Comparison of ENCODE assay signal across 2 cellular contexts in the genomic region with DNA sequence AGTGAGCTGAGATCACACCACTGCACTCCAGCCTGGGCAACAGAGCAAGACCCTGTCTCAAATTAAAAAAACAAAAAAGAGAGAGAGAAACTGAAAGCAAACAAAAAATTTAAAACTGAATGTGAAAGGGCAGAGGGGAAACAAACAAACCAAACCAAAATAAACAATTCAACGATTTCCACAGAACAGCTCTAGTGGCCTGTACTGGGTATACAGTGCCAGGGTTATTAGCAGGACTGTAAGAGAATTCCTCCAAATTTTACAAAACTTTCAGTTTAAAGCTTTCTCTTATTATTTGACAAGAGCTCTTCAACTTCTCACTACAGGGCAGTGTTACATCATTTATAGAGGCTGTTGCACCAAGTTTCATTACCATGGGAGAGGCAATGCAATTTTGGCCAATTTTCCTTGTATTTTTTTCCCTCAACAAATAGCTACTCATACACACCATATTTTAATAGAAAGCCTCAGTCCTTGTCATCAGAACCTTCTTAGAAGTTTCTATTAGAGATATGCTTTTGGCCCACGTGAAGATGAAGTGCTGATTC.
A peak's percentile ranks its signal among the peaks of the same experiment; 100 is the strongest.
TF ChIP-seq lines count a peak whose summit lies in the region.

No MANE protein-coding gene starts in this region.

TF ChIP-seq in HEK293, 187 proteins besides CTCF, POLR2A, EP300 and RAD21 (continued from another document):
- TF ChIP-seq, protein P1, sequence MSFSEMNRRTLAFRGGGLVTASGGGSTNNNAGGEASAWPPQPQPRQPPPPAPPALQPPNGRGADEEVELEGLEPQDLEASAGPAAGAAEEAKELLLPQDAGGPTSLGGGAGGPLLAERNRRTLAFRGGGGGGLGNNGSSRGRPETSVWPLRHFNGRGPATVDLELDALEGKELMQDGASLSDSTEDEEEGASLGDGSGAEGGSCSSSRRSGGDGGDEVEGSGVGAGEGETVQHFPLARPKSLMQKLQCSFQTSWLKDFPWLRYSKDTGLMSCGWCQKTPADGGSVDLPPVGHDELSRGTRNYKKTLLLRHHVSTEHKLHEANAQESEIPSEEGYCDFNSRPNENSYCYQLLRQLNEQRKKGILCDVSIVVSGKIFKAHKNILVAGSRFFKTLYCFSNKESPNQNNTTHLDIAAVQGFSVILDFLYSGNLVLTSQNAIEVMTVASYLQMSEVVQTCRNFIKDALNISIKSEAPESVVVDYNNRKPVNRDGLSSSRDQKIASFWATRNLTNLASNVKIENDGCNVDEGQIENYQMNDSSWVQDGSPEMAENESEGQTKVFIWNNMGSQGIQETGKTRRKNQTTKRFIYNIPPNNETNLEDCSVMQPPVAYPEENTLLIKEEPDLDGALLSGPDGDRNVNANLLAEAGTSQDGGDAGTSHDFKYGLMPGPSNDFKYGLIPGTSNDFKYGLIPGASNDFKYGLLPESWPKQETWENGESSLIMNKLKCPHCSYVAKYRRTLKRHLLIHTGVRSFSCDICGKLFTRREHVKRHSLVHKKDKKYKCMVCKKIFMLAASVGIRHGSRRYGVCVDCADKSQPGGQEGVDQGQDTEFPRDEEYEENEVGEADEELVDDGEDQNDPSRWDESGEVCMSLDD (tag by site-specific recombination; IDR thresholded peaks at IDR 0.05), result no peak
- TF ChIP-seq ZNF747 (tag by site-specific recombination; IDR thresholded peaks at IDR 0.05) (no peak), KLF16 (tag by site-specific recombination; IDR thresholded peaks at IDR 0.05) (no peak), ZNF391 (tag by site-specific recombination; IDR thresholded peaks at IDR 0.05; ENCODE audit: borderline replicate concordance, low read depth) (no peak), ZNF677 (tag by site-specific recombination; IDR thresholded peaks at IDR 0.05) (no peak), PRDM1 (tag by site-specific recombination; IDR thresholded peaks at IDR 0.05) (peak; percentile 45; the same call in 1 of the 2 replicates)

TF ChIP-seq in GM12878, 131 proteins besides CTCF, POLR2A, EP300 and RAD21:
- TF ChIP-seq, protein P2, sequence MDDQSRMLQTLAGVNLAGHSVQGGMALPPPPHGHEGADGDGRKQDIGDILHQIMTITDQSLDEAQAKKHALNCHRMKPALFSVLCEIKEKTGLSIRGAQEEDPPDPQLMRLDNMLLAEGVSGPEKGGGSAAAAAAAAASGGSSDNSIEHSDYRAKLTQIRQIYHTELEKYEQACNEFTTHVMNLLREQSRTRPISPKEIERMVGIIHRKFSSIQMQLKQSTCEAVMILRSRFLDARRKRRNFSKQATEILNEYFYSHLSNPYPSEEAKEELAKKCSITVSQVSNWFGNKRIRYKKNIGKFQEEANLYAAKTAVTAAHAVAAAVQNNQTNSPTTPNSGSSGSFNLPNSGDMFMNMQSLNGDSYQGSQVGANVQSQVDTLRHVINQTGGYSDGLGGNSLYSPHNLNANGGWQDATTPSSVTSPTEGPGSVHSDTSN (IDR thresholded peaks at IDR 0.05; ENCODE audit: insufficient replicate concordance, low read depth, low read length), result no peak
- TF ChIP-seq, protein P3, sequence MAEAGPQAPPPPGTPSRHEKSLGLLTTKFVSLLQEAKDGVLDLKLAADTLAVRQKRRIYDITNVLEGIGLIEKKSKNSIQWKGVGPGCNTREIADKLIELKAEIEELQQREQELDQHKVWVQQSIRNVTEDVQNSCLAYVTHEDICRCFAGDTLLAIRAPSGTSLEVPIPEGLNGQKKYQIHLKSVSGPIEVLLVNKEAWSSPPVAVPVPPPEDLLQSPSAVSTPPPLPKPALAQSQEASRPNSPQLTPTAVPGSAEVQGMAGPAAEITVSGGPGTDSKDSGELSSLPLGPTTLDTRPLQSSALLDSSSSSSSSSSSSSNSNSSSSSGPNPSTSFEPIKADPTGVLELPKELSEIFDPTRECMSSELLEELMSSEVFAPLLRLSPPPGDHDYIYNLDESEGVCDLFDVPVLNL (IDR thresholded peaks at IDR 0.05; ENCODE audit: low read depth, low read length), result no peak
- TF ChIP-seq, protein P4, sequence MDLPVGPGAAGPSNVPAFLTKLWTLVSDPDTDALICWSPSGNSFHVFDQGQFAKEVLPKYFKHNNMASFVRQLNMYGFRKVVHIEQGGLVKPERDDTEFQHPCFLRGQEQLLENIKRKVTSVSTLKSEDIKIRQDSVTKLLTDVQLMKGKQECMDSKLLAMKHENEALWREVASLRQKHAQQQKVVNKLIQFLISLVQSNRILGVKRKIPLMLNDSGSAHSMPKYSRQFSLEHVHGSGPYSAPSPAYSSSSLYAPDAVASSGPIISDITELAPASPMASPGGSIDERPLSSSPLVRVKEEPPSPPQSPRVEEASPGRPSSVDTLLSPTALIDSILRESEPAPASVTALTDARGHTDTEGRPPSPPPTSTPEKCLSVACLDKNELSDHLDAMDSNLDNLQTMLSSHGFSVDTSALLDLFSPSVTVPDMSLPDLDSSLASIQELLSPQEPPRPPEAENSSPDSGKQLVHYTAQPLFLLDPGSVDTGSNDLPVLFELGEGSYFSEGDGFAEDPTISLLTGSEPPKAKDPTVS (IDR thresholded peaks at IDR 0.05; ENCODE audit: low read depth, low read length), result no peak
- TF ChIP-seq NBN (IDR thresholded peaks at IDR 0.05), result no peak
- no peak for TF ChIP-seq PML (IDR thresholded peaks at IDR 0.05; ENCODE audit: low read length)
- TF ChIP-seq, protein P5, sequence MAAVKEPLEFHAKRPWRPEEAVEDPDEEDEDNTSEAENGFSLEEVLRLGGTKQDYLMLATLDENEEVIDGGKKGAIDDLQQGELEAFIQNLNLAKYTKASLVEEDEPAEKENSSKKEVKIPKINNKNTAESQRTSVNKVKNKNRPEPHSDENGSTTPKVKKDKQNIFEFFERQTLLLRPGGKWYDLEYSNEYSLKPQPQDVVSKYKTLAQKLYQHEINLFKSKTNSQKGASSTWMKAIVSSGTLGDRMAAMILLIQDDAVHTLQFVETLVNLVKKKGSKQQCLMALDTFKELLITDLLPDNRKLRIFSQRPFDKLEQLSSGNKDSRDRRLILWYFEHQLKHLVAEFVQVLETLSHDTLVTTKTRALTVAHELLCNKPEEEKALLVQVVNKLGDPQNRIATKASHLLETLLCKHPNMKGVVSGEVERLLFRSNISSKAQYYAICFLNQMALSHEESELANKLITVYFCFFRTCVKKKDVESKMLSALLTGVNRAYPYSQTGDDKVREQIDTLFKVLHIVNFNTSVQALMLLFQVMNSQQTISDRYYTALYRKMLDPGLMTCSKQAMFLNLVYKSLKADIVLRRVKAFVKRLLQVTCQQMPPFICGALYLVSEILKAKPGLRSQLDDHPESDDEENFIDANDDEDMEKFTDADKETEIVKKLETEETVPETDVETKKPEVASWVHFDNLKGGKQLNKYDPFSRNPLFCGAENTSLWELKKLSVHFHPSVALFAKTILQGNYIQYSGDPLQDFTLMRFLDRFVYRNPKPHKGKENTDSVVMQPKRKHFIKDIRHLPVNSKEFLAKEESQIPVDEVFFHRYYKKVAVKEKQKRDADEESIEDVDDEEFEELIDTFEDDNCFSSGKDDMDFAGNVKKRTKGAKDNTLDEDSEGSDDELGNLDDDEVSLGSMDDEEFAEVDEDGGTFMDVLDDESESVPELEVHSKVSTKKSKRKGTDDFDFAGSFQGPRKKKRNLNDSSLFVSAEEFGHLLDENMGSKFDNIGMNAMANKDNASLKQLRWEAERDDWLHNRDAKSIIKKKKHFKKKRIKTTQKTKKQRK (IDR thresholded peaks at IDR 0.05; ENCODE audit: low read depth, low read length), result no peak
- TF ChIP-seq, protein P6, sequence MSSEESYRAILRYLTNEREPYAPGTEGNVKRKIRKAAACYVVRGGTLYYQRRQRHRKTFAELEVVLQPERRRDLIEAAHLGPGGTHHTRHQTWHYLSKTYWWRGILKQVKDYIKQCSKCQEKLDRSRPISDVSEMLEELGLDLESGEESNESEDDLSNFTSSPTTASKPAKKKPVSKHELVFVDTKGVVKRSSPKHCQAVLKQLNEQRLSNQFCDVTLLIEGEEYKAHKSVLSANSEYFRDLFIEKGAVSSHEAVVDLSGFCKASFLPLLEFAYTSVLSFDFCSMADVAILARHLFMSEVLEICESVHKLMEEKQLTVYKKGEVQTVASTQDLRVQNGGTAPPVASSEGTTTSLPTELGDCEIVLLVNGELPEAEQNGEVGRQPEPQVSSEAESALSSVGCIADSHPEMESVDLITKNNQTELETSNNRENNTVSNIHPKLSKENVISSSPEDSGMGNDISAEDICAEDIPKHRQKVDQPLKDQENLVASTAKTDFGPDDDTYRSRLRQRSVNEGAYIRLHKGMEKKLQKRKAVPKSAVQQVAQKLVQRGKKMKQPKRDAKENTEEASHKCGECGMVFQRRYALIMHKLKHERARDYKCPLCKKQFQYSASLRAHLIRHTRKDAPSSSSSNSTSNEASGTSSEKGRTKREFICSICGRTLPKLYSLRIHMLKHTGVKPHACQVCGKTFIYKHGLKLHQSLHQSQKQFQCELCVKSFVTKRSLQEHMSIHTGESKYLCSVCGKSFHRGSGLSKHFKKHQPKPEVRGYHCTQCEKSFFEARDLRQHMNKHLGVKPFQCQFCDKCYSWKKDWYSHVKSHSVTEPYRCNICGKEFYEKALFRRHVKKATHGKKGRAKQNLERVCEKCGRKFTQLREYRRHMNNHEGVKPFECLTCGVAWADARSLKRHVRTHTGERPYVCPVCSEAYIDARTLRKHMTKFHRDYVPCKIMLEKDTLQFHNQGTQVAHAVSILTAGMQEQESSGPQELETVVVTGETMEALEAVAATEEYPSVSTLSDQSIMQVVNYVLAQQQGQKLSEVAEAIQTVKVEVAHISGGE (CRISPR knock-in tag; IDR thresholded peaks at IDR 0.05), result no peak
- no peak for TF ChIP-seq HDAC6 (IDR thresholded peaks at IDR 0.05; ENCODE audit: unreplicated experiment)
- TF ChIP-seq NFIC (IDR thresholded peaks at IDR 0.05; ENCODE audit: low read depth, low read length), result no peak
- TF ChIP-seq NR2F1 (conservative IDR thresholded peaks at IDR 0.05), result no peak
- no peak for TF ChIP-seq NR2C1 (IDR thresholded peaks at IDR 0.05)
- TF ChIP-seq GATAD2B (conservative IDR thresholded peaks at IDR 0.05; ENCODE audit: low read depth), result no peak
- TF ChIP-seq, protein P7, sequence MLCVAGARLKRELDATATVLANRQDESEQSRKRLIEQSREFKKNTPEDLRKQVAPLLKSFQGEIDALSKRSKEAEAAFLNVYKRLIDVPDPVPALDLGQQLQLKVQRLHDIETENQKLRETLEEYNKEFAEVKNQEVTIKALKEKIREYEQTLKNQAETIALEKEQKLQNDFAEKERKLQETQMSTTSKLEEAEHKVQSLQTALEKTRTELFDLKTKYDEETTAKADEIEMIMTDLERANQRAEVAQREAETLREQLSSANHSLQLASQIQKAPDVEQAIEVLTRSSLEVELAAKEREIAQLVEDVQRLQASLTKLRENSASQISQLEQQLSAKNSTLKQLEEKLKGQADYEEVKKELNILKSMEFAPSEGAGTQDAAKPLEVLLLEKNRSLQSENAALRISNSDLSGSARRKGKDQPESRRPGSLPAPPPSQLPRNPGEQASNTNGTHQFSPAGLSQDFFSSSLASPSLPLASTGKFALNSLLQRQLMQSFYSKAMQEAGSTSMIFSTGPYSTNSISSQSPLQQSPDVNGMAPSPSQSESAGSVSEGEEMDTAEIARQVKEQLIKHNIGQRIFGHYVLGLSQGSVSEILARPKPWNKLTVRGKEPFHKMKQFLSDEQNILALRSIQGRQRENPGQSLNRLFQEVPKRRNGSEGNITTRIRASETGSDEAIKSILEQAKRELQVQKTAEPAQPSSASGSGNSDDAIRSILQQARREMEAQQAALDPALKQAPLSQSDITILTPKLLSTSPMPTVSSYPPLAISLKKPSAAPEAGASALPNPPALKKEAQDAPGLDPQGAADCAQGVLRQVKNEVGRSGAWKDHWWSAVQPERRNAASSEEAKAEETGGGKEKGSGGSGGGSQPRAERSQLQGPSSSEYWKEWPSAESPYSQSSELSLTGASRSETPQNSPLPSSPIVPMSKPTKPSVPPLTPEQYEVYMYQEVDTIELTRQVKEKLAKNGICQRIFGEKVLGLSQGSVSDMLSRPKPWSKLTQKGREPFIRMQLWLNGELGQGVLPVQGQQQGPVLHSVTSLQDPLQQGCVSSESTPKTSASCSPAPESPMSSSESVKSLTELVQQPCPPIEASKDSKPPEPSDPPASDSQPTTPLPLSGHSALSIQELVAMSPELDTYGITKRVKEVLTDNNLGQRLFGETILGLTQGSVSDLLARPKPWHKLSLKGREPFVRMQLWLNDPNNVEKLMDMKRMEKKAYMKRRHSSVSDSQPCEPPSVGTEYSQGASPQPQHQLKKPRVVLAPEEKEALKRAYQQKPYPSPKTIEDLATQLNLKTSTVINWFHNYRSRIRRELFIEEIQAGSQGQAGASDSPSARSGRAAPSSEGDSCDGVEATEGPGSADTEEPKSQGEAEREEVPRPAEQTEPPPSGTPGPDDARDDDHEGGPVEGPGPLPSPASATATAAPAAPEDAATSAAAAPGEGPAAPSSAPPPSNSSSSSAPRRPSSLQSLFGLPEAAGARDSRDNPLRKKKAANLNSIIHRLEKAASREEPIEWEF (IDR thresholded peaks at IDR 0.05; ENCODE audit: insufficient replicate concordance, low read depth, low read length), result no peak
- TF ChIP-seq, protein P8, sequence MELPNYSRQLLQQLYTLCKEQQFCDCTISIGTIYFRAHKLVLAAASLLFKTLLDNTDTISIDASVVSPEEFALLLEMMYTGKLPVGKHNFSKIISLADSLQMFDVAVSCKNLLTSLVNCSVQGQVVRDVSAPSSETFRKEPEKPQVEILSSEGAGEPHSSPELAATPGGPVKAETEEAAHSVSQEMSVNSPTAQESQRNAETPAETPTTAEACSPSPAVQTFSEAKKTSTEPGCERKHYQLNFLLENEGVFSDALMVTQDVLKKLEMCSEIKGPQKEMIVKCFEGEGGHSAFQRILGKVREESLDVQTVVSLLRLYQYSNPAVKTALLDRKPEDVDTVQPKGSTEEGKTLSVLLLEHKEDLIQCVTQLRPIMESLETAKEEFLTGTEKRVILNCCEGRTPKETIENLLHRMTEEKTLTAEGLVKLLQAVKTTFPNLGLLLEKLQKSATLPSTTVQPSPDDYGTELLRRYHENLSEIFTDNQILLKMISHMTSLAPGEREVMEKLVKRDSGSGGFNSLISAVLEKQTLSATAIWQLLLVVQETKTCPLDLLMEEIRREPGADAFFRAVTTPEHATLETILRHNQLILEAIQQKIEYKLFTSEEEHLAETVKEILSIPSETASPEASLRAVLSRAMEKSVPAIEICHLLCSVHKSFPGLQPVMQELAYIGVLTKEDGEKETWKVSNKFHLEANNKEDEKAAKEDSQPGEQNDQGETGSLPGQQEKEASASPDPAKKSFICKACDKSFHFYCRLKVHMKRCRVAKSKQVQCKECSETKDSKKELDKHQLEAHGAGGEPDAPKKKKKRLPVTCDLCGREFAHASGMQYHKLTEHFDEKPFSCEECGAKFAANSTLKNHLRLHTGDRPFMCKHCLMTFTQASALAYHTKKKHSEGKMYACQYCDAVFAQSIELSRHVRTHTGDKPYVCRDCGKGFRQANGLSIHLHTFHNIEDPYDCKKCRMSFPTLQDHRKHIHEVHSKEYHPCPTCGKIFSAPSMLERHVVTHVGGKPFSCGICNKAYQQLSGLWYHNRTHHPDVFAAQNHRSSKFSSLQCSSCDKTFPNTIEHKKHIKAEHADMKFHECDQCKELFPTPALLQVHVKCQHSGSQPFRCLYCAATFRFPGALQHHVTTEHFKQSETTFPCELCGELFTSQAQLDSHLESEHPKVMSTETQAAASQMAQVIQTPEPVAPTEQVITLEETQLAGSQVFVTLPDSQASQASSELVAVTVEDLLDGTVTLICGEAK (IDR thresholded peaks at IDR 0.05; ENCODE audit: borderline replicate concordance), result no peak
- TF ChIP-seq, protein P9, sequence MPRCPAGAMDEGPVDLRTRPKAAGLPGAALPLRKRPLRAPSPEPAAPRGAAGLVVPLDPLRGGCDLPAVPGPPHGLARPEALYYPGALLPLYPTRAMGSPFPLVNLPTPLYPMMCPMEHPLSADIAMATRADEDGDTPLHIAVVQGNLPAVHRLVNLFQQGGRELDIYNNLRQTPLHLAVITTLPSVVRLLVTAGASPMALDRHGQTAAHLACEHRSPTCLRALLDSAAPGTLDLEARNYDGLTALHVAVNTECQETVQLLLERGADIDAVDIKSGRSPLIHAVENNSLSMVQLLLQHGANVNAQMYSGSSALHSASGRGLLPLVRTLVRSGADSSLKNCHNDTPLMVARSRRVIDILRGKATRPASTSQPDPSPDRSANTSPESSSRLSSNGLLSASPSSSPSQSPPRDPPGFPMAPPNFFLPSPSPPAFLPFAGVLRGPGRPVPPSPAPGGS (IDR thresholded peaks at IDR 0.05; ENCODE audit: borderline replicate concordance, insufficient read depth, low read depth, low read length, poor library complexity, severe bottlenecking), result no peak
